28 cellular contexts compared by ENCODE assay signal in genomic region chrX:67436867-67437266, GRCh38.
"Had no signal": no experiment of that assay in that cellular context is flagged by ENCODE, and none has a peak within 500 bp of the region (broad histone marks: within the 10 kb centered on the region; RNA-seq: fewer than 3 reads in every experiment).

No MANE protein-coding gene starts in this region.

- FAIRE-seq: endometrium, endothelial cell of umbilical vein had no signal

- H3K9me3 ChIP-seq: ascending aorta, colonic mucosa, esophagus squamous epithelium, gastroesophageal sphincter had no signal

- ATAC-seq: activated CD4-positive, alpha-beta T cell treated with anti-CD3 and anti-CD28 coated beads for 36 hours; activated naive CD4-positive, alpha-beta T cell treated with anti-CD3 and anti-CD28 coated beads, Interleukin-2, amount 50 U/mL, for 72 hours; activated T-cell treated with anti-CD3 and anti-CD28 coated beads, Interleukin-2, amount 50 U/mL, for 72 hours; gastroesophageal sphincter had no signal

- DNase-seq: activated CD4-positive, alpha-beta memory T cell treated with anti-CD3 and anti-CD28 coated beads, Interleukin-2, amount 10 ng/mL, durations not matched to agents 7 days and 5 days; activated CD4-positive, alpha-beta T cell treated with anti-CD3 and anti-CD28 coated beads for 36 hours; activated CD4-positive, alpha-beta T cell treated with anti-CD3 and anti-CD28 coated beads, Interleukin-2, amount 10 ng/mL, durations not matched to agents 24 days and 14 days; activated CD4-positive, alpha-beta T cell treated with anti-CD3 and anti-CD28 coated beads, Interleukin-2, amount 50 U/mL, for 4 hours; activated CD4-positive, CD25-positive, alpha-beta regulatory T cell; activated CD4-positive, CD25-positive, alpha-beta regulatory T cell treated with anti-CD3 and anti-CD28 coated beads, Interleukin-2, amount 50 U/mL, for 72 hours; activated CD8-positive, alpha-beta memory T cell treated with anti-CD3 and anti-CD28 coated beads, Interleukin-2, amount 50 U/mL, for 48 hours; activated gamma-delta T cell; activated naive CD4-positive, alpha-beta T cell; activated naive CD4-positive, alpha-beta T cell treated with anti-CD3 and anti-CD28 coated beads, Interleukin-2, amount 10 ng/mL, durations not matched to agents 7 days and 5 days; activated naive CD8-positive, alpha-beta T cell treated with anti-CD3 and anti-CD28 coated beads, Interleukin-2, amount 10 ng/mL, durations not matched to agents 7 days and 5 days; activated T-cell treated with anti-CD3 and anti-CD28 coated beads for 4 hours; activated T-cell treated with anti-CD3 and anti-CD28 coated beads, Interleukin-2, amount 50 U/mL, for 24 hours; activated T-cell treated with anti-CD3 and anti-CD28 coated beads, Interleukin-2, amount 50 U/mL, for 72 hours; brain microvascular endothelial cell; central memory CD4-positive, alpha-beta T cell; cerebellar nuclear complex; colonic mucosa; effector CD8-positive, alpha-beta T cell; esophagus squamous epithelium; foreskin melanocyte; T-helper 2 cell had no signal

- H3K27me3 ChIP-seq: ascending aorta, brain microvascular endothelial cell, colonic mucosa, esophagus squamous epithelium, gastroesophageal sphincter had no signal

- H3K36me3 ChIP-seq: ascending aorta, brain microvascular endothelial cell, colonic mucosa, esophagus squamous epithelium, gastroesophageal sphincter had no signal

- H3K4me1 ChIP-seq: colonic mucosa, esophagus squamous epithelium, gastroesophageal sphincter had no signal

- H3K27ac ChIP-seq: ascending aorta, brain microvascular endothelial cell, colonic mucosa, epithelial cell of prostate, esophagus squamous epithelium, gastroesophageal sphincter had no signal

- H3K4me3 ChIP-seq: ascending aorta, colonic mucosa, esophagus squamous epithelium, gastroesophageal sphincter had no signal
